In genomic region chr6:83068628-83069027, GRCh38 we compare ENCODE assay signal across 8 cellular contexts. TPM values are rescaled to one million over a fixed set of nuclear protein-coding genes. Genes with fewer than 3 reads are reported as not detected.
DNase-seq lines count a peak whose midpoint lies in the region; ATAC-seq and TF ChIP-seq lines count a peak whose summit lies in the region.

No MANE protein-coding gene starts in this region.

- peak overlapping the region; percentile 84 to 92 for H3K9ac ChIP-seq in mucosa of rectum (ENCODE audit: low read depth in 1 of 2, low read length in 2 of 2)

- DNase-seq in HL-60 (ENCODE audit: low read depth in 1 of 2, low spot score in 1 of 2) (no peak), body of pancreas (no peak), NCI-H2107 (lab: John Stamatoyannopoulos, UW) (no peak)
- no peak for DNase-seq in central memory CD4-positive, alpha-beta T cell
- no peak for DNase-seq in stimulated activated naive CD4-positive, alpha-beta T cell (lab: John Stamatoyannopoulos, UW)

- H3K36me3 ChIP-seq in body of pancreas (replicated peaks in 1 of 2; ENCODE audit: insufficient read depth in 1 of 2, low read depth in 2 of 2) (no peaks in the 10 kb centered on the region), mucosa of rectum (ENCODE audit: control insufficient read depth in 2 of 2, insufficient read depth in 2 of 2, low read length in 2 of 2) (no peaks in the 10 kb centered on the region)

- H3K4me1 ChIP-seq in body of pancreas (peaks cover 48% of the 10 kb centered on the region), mucosa of rectum (ENCODE audit: control insufficient read depth in 2 of 2, insufficient read depth in 2 of 2, low read length in 2 of 2) (peaks cover 23 to 29% of the 10 kb centered on the region in 2 donors)

- H3K4me3 ChIP-seq in HL-60 (replicated peaks; ENCODE audit: insufficient read depth, low read length) (peak overlapping the region; percentile 98; the same call in 1 of the 2 replicates), body of pancreas (no peak overlapping the region), mucosa of rectum (ENCODE audit: low read length in 2 of 2) (peak overlapping the region; percentile 94)

- intact Hi-C loops in body of pancreas (cut with DNase I) = no loop called here

- WGBS in body of pancreas, 2 donors = 7 to 11% methylated on average over 6 of the region's 6 CpGs

- H3K27ac ChIP-seq in 22Rv1 = peak overlapping the region; percentile 94
- peak overlapping the region; percentile 70 for H3K27ac ChIP-seq in HL-60 (replicated peaks)
- H3K27ac ChIP-seq in body of pancreas = peak overlapping the region; percentile 84 to 98 (median 94)
- peak overlapping the region; percentile 95 to 98 for H3K27ac ChIP-seq in mucosa of rectum (ENCODE audit: low read depth in 2 of 2, low read length in 2 of 2)

- ATAC-seq in body of pancreas (no peak), HG02938 (IDR thresholded peaks at IDR 0.05; ENCODE audit: unreplicated experiment) (no peak)

- H3K9me3 ChIP-seq in body of pancreas (no peaks in the 10 kb centered on the region), mucosa of rectum (ENCODE audit: control insufficient read depth in 2 of 2, low read length in 2 of 2) (no peaks in the 10 kb centered on the region)

- TF ChIP-seq CTCF in 22Rv1 (IDR thresholded peaks at IDR 0.05) (no peak), HL-60 (IDR thresholded peaks at IDR 0.05; ENCODE audit: insufficient read depth, low read length) (no peak), body of pancreas (IDR thresholded peaks at IDR 0.05) (no peak)

- H3K27me3 ChIP-seq in HL-60 (ENCODE audit: insufficient read depth, poor library complexity, severe bottlenecking) (no peaks in the 10 kb centered on the region), body of pancreas (no peaks in the 10 kb centered on the region), mucosa of rectum (ENCODE audit: control insufficient read depth in 2 of 2, insufficient read depth in 2 of 2, low read length in 2 of 2) (no peaks in the 10 kb centered on the region)

- no peak for TF ChIP-seq POLR2A in body of pancreas (IDR thresholded peaks at IDR 0.05)

RNA-seq across cellular contexts. Expression of gene DOP1A, which starts 1.2 kb away (rescaled TPM):
- 10 to 100 TPM; 25.9 to 26.7 TPM for total RNA-seq in body of pancreas

RNA-seq across cellular contexts. Expression of gene UBE3D, which starts 3.0 kb away (rescaled TPM):
- total RNA-seq in body of pancreas = 10 to 100 TPM in 1 of 2 donors, 1 to 10 TPM in 1; 9.3 to 11.5 TPM

Comparison
In these comparisons a context has a peak if more than half of its experiments do, and no peak if none do; other contexts are left out.
1. H3K4me3 ChIP-seq: peak in HL-60 (single experiment) and mucosa of rectum (2 of 2); none in body of pancreas (0 of 2).
2. Peak in every context shown above with its lines, with median percentiles within 50 percentile points of each other: H3K27ac ChIP-seq.